Comparison of ENCODE assay signal across 11 cellular contexts in the genomic region with DNA sequence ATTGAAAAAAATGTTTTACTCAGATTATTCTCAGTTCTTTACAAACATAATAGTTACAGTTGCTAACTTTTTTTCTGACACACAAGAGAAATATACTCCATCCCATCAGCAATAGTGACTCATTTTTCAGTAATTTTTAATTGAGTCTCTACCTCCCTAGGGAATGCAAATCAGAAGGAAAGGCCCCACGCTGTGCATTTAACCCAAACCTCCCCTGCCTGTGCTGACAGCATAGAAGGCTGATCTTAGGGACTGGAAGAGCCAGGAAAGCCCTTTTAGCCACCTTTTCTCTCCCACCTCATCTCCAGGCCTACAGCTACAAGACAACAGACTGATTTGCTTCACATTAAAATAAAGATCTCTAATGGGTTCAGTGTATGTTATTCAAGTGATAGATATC. TPM values are rescaled to one million over a fixed set of nuclear protein-coding genes. Genes with fewer than 3 reads are reported as not detected.
DNase-seq lines count a peak whose midpoint lies in the region; ATAC-seq, FAIRE-seq and TF ChIP-seq lines count a peak whose summit lies in the region.
"Had no signal": no experiment of that assay in that cellular context is flagged by ENCODE, and none has a peak within 500 bp of the region (broad histone marks: within the 10 kb centered on the region; RNA-seq: fewer than 3 reads in every experiment).

No MANE protein-coding gene starts in this region.

- H3K27me3 ChIP-seq in HUES48 (ENCODE audit: control insufficient read depth, insufficient read depth, low read length) (no peaks in the 10 kb centered on the region), GM12878 (replicated peaks in 1 of 2; ENCODE audit: control insufficient read depth in 2 of 2, insufficient read depth in 2 of 2, low read length in 1 of 2) (peaks cover 0 to 2% of the 10 kb centered on the region in 2 experiments; a peak in 2 of 4 replicates), testis (no peaks in the 10 kb centered on the region)

- CTCF ChIA-PET in GM12878 (lab: Yijun Ruan, JAX) = no interaction called here

- TF ChIP-seq POLR2A in GM12878 (IDR thresholded peaks at IDR 0.05; ENCODE audit: low read depth, low read length) (no peak), testis (IDR thresholded peaks at IDR 0.05) (no peak)

- SMC1A ChIA-PET in GM12878 (lab: Charles Lee; ENCODE audit: uncharacterized antibody, unreplicated experiment) = no interaction called here

- no peaks in the 10 kb centered on the region for H4K20me1 ChIP-seq in GM12878 (ENCODE audit: control insufficient read depth, insufficient read depth)

- TF ChIP-seq EP300 in GM12878 (IDR thresholded peaks at IDR 0.05; ENCODE audit: borderline replicate concordance in 1 of 2, control insufficient read depth in 1 of 2, low read depth in 2 of 2, low read length in 2 of 2) = no peak

- H3K36me3 ChIP-seq in HUES48 (ENCODE audit: control insufficient read depth, insufficient read depth, low read length) = no peaks in the 10 kb centered on the region
- H3K36me3 ChIP-seq in GM12878 (ENCODE audit: control insufficient read depth in 2 of 2, insufficient read depth in 2 of 2, low read length in 1 of 2) = no peaks in the 10 kb centered on the region
- H3K36me3 ChIP-seq in testis (ENCODE audit: low read depth, missing control alignments) = no peaks in the 10 kb centered on the region

- H2AFZ ChIP-seq in GM12878 (ENCODE audit: control insufficient read depth, low read depth, low read length) = no peak overlapping the region

- ATAC-seq in GM12878 = no peak
- ATAC-seq: T-helper 17 cell had no signal

- no peak for TF ChIP-seq RAD21 in GM12878 (IDR thresholded peaks at IDR 0.05; ENCODE audit: insufficient read depth, low read depth, low read length)

- H3K9ac ChIP-seq in HUES48 (ENCODE audit: low read depth, low read length) (no peak overlapping the region), GM12878 (ENCODE audit: control insufficient read depth, insufficient read depth, low read length) (no peak overlapping the region)

- RAD21 ChIA-PET in GM12878 (lab: Charles Lee; ENCODE audit: unreplicated experiment) = no interaction called here

- H3K27ac ChIP-seq in HUES48 (ENCODE audit: low read depth, low read length) (peak overlapping the region; percentile 56), GM12878 (ENCODE audit: control insufficient read depth, insufficient read depth) (no peak overlapping the region), testis (no peak overlapping the region)

- FAIRE-seq in GM12878 (lab: Jason Lieb, UNC) = no peak

- POLR2A ChIA-PET in GM12878 (lab: Charles Lee) = no interaction called here

- H3K4me1 ChIP-seq in HUES48 (ENCODE audit: control insufficient read depth, insufficient read depth, low read length) = peaks cover 17% of the 10 kb centered on the region
- H3K4me1 ChIP-seq in GM12878 (ENCODE audit: control insufficient read depth, insufficient read depth, low read length) = no peaks in the 10 kb centered on the region
- H3K4me1 ChIP-seq in testis = no peaks in the 10 kb centered on the region

- no peaks in the 10 kb centered on the region for H3K9me3 ChIP-seq in HUES48 (ENCODE audit: control insufficient read depth, insufficient read depth, low read length)
- peaks cover 3% of the 10 kb centered on the region; the same call in 1 of the 3 replicates for H3K9me3 ChIP-seq in GM12878 (replicated peaks; ENCODE audit: control insufficient read depth, insufficient read depth, low read length)
- no peaks in the 10 kb centered on the region for H3K9me3 ChIP-seq in testis

- intact Hi-C loops in GM12878 (cut with micrococcal nuclease; ENCODE audit: unreplicated experiment) (no loop called here), testis (cut with DNase I; ENCODE audit: low total_unique reads) (no loop called here)

- BruUV-seq in GM12878 (replicated peaks; lab: Mats Ljungman, UMichigan) = no TSS peak

- 5% methylated on average over 1 of the region's 1 CpG for WGBS in GM12878 (ENCODE audit: insufficient coverage, insufficient replicate concordance, low lambda C conversion rate, missing lambda C conversion rate)
- WGBS in testis, 2 donors = 29 to 34% methylated on average over 1 of the region's 1 CpG

- no peak for TF ChIP-seq CTCF in AG09319 (IDR thresholded peaks at IDR 0.05; ENCODE audit: low read depth, low read length)
- TF ChIP-seq CTCF in GM12878 (IDR thresholded peaks at IDR 0.05 in 2 of 3, conservative IDR thresholded peaks at IDR 0.05 in 1 of 3; ENCODE audit: control insufficient read depth in 2 of 3, extremely low read depth in 1 of 3, insufficient read depth in 1 of 3, low read depth in 3 of 3, low read length in 3 of 3) = no peak
- no peak for TF ChIP-seq CTCF in testis (IDR thresholded peaks at IDR 0.05)

- peak; percentile 62 for DNase-seq in AG09319 (ENCODE audit: extremely low read depth, low read depth)
- no peak for DNase-seq in GM12878 (ENCODE audit: low read depth, low spot score)
- peak; percentile 92 for DNase-seq in kidney tubule cell (ENCODE audit: low spot score)
- no peak for DNase-seq in NCI-H128 (lab: John Stamatoyannopoulos, UW; ENCODE audit: unreplicated experiment)
- no peak for DNase-seq in DMS 273 (lab: John Stamatoyannopoulos, UW; ENCODE audit: unreplicated experiment)
- DNase-seq in testis = no peak
- no peak for DNase-seq in activated CD4-positive, alpha-beta T cell treated with anti-CD3 and anti-CD28 coated beads for 4 hours
- DNase-seq: CD4-positive, alpha-beta T cell; NCI-H1694; T-helper 17 cell had no signal

- no peaks in the 10 kb centered on the region for H3K79me2 ChIP-seq in GM12878 (ENCODE audit: control insufficient read depth, insufficient read depth, low read length)

- H3K4me2 ChIP-seq in GM12878 (ENCODE audit: control insufficient read depth, insufficient read depth) = no peak overlapping the region

- in situ Hi-C loops in GM12878 (cut with MboI) = no loop called here

- H3K4me3 ChIP-seq in HUES48 (ENCODE audit: low read depth, low read length) (no peak overlapping the region), GM12878 (no peak overlapping the region), testis (no peak overlapping the region)

TF ChIP-seq in GM12878, 131 proteins besides CTCF, POLR2A, EP300 and RAD21:
- no peak for TF ChIP-seq ZNF687 (IDR thresholded peaks at IDR 0.05)
- TF ChIP-seq MEF2B (IDR thresholded peaks at IDR 0.05; ENCODE audit: partially characterized antibody, poor library complexity, severe bottlenecking) = peak; percentile 11

RNA-seq across cellular contexts. Expression of gene PIK3CG, which starts 24.7 kb away (rescaled TPM):
- total RNA-seq in GM12878 (2013; cell fraction: nucleolus; rRNA removed) = 32.6 and 35.9 TPM in 2 replicates
- total RNA-seq in GM12878 (2014; rRNA removed) = 7.6 and 7.8 TPM in 2 replicates
- 7.1 TPM in 2 replicates for total RNA-seq in GM12878 (2014; rRNA removed; fragmentation: Illumina TruSeq; extraction: Trizol)
- total RNA-seq in GM12878 (2021) = 7.1 and 8.0 TPM in 2 replicates
- 1.8 TPM for polyA plus RNA-seq in GM12878 (2011; ENCODE audit: low read depth)
- 7.1 and 7.3 TPM in 2 replicates for polyA plus RNA-seq in GM12878 (2011; rRNA removed)
- 5.3 and 6.5 TPM in 2 replicates for polyA plus RNA-seq in GM12878 (2011; cell fraction: cytosol; rRNA removed)
- 5.3 and 6.9 TPM in 2 replicates for polyA plus RNA-seq in GM12878 (2011; cell fraction: nucleus; rRNA removed)
- 2.1 and 2.5 TPM in 2 replicates for polyA plus RNA-seq in GM12878 (2012)
- 6.9 and 10.0 TPM in 2 replicates for polyA plus RNA-seq in GM12878 (2014; fragmentation: Illumina TruSeq; extraction: Trizol)
- 1 to 10 TPM in 1 of 2 experiments, under 1 TPM in 1; 0.79 to 1.3 TPM for polyA plus RNA-seq in GM12878 (2014; fragmentation: Nextera tagmentation; extraction: Ambion mirVana)
- polyA plus RNA-seq in GM12878 (2014; rRNA removed) = 3.0 and 3.5 TPM in 2 replicates
- polyA plus RNA-seq in GM12878 (2016; fragmentation: Nextera tagmentation; extraction: Ambion mirVana) = 1 to 10 TPM; 2.5 to 3.3 TPM
- polyA minus RNA-seq in GM12878 (2011; rRNA and poly(A)+ RNA removed) = 25.1 and 28.2 TPM in 2 replicates
- polyA minus RNA-seq in GM12878 (2011; cell fraction: cytosol; rRNA and poly(A)+ RNA removed) = 9.0 and 9.8 TPM in 2 replicates
- polyA minus RNA-seq in GM12878 (2011; cell fraction: nucleus; rRNA and poly(A)+ RNA removed) = 23.5 and 33.1 TPM in 2 replicates
- total RNA-seq in testis = 10 to 100 TPM in 1 of 2 donors, 1 to 10 TPM in 1; 6.5 to 10.3 TPM
- 9.3 TPM for polyA plus RNA-seq in testis (ENCODE audit: insufficient read depth, low read depth, low replicate concordance)

Comparison
In these comparisons a context has a peak if more than half of its experiments do, and no peak if none do; other contexts are left out.
1. DNase-seq: peak in AG09319 (single experiment) and kidney tubule cell (single experiment); none in GM12878 (single experiment), NCI-H128 (single experiment), DMS 273 (single experiment), testis (single experiment) and activated CD4-positive, alpha-beta T cell treated with anti-CD3 and anti-CD28 coated beads for 4 hours (0 of 2).